14 cellular contexts compared by ENCODE assay signal in the genomic region with DNA sequence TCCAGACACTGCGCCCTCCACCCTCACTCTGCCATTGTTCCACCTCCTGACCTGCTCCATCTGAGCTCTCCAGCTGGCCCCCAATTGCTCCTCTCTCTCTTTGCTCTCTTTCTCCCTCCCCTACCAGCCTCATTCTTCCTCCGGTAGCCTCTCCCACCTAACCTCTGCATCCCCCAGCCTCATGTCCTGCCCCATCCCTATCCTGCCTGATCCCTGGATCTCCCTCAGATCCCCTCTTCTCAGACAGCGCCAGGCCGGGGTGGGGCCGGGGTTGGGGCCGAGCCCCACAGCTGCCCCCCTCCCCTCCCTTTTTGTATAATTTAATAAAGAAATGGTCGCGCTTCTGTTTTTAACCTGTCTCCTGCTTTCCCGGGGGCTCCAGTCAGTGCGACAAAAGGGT. TPM values are rescaled to one million over a fixed set of nuclear protein-coding genes. Genes with fewer than 3 reads are reported as not detected.
DNase-seq lines count a peak whose midpoint lies in the region; TF ChIP-seq lines count a peak whose summit lies in the region.
"Had no signal": no experiment of that assay in that cellular context is flagged by ENCODE, and none has a peak within 500 bp of the region (broad histone marks: within the 10 kb centered on the region; RNA-seq: fewer than 3 reads in every experiment).

No MANE protein-coding gene starts in this region.

- peak overlapping the region; percentile 84 for H3K27ac Mint-ChIP-seq in T-helper 1 cell treated with Interleukin-12 subunit alpha and Interleukin-12 subunit beta and Interleukin-4 antibody, amounts not matched to agents 30 μg/mL and 1 μg/mL, for 36 hours
- no peak overlapping the region for H3K27ac Mint-ChIP-seq in activated naive CD8-positive, alpha-beta T cell treated with anti-CD3 and anti-CD28 coated beads for 36 hours
- H3K27ac Mint-ChIP-seq: activated naive CD4-positive, alpha-beta T cell treated with anti-CD3 and anti-CD28 coated beads, Interleukin-2, amount 50 U/mL, for 24 hours had no signal

- H3K4me3 Mint-ChIP-seq in T-helper 1 cell treated with Interleukin-12 subunit alpha and Interleukin-12 subunit beta and Interleukin-4 antibody, amounts not matched to agents 30 μg/mL and 1 μg/mL, for 36 hours = no peak overlapping the region
- peak overlapping the region; percentile 12 for H3K4me3 Mint-ChIP-seq in activated naive CD8-positive, alpha-beta T cell treated with anti-CD3 and anti-CD28 coated beads for 36 hours
- H3K4me3 Mint-ChIP-seq: activated naive CD4-positive, alpha-beta T cell treated with anti-CD3 and anti-CD28 coated beads, Interleukin-2, amount 50 U/mL, for 24 hours had no signal

- H3K36me3 ChIP-seq in osteoblast (ENCODE audit: insufficient read depth, low read length) = peaks cover 15% of the 10 kb centered on the region

- peaks cover 13% of the 10 kb centered on the region for H3K4me1 ChIP-seq in osteoblast (ENCODE audit: insufficient read depth, low read length)

- H3K9me3 Mint-ChIP-seq in T-helper 1 cell treated with Interleukin-12 subunit alpha and Interleukin-12 subunit beta and Interleukin-4 antibody, amounts not matched to agents 30 μg/mL and 1 μg/mL, for 36 hours = no peaks in the 10 kb centered on the region
- H3K9me3 Mint-ChIP-seq in activated naive CD8-positive, alpha-beta T cell treated with anti-CD3 and anti-CD28 coated beads for 36 hours = no peaks in the 10 kb centered on the region
- H3K9me3 Mint-ChIP-seq: activated naive CD4-positive, alpha-beta T cell treated with anti-CD3 and anti-CD28 coated beads, Interleukin-2, amount 50 U/mL, for 24 hours had no signal

- H3K4me2 ChIP-seq in osteoblast (ENCODE audit: insufficient read depth, low read length) = no peak overlapping the region

- H3K79me2 ChIP-seq in osteoblast (ENCODE audit: insufficient read depth, low read length) = peaks cover 29% of the 10 kb centered on the region

- no peak overlapping the region for H2AFZ ChIP-seq in osteoblast (ENCODE audit: low read length)

- DNase-seq in T-helper 1 cell = no peak
- no peak for DNase-seq in activated naive CD8-positive, alpha-beta T cell treated with anti-CD3 and anti-CD28 coated beads for 36 hours
- peak; percentile 75 for DNase-seq in osteoblast (ENCODE audit: insufficient read length, low spot score, missing footprints)
- no peak for DNase-seq in ureter (ENCODE audit: low spot score)
- no peak for DNase-seq in cortex of kidney (lab: John Stamatoyannopoulos, UW)
- DNase-seq: activated CD4-positive, alpha-beta T cell treated with anti-CD3 and anti-CD28 coated beads for 4 hours; Calu3; NCI-H2107; thyroid gland had no signal

- no peaks in the 10 kb centered on the region for H3K9me3 ChIP-seq in osteoblast (ENCODE audit: low read depth, low read length)
- H3K9me3 ChIP-seq: thyroid gland had no signal

- peaks cover 52% of the 10 kb centered on the region for H3K4me1 Mint-ChIP-seq in T-helper 1 cell treated with Interleukin-12 subunit alpha and Interleukin-12 subunit beta and Interleukin-4 antibody, amounts not matched to agents 30 μg/mL and 1 μg/mL, for 36 hours (ENCODE audit: low read depth)
- peaks cover 59% of the 10 kb centered on the region for H3K4me1 Mint-ChIP-seq in activated naive CD8-positive, alpha-beta T cell treated with anti-CD3 and anti-CD28 coated beads for 36 hours

- no peaks in the 10 kb centered on the region for H3K27me3 ChIP-seq in osteoblast (ENCODE audit: insufficient read depth, low read length)
- H3K27me3 ChIP-seq: thyroid gland had no signal

- peaks cover 32% of the 10 kb centered on the region for H4K20me1 ChIP-seq in osteoblast (ENCODE audit: insufficient read depth, low read length)

- H3K36me3 Mint-ChIP-seq in T-helper 1 cell treated with Interleukin-12 subunit alpha and Interleukin-12 subunit beta and Interleukin-4 antibody, amounts not matched to agents 30 μg/mL and 1 μg/mL, for 36 hours (ENCODE audit: low read depth) = peaks cover 15% of the 10 kb centered on the region
- H3K36me3 Mint-ChIP-seq in activated naive CD8-positive, alpha-beta T cell treated with anti-CD3 and anti-CD28 coated beads for 36 hours = peaks cover 27% of the 10 kb centered on the region
- H3K36me3 Mint-ChIP-seq: activated naive CD4-positive, alpha-beta T cell treated with anti-CD3 and anti-CD28 coated beads, Interleukin-2, amount 50 U/mL, for 24 hours had no signal

- peaks cover under 1% of the 10 kb centered on the region for H3K27me3 Mint-ChIP-seq in T-helper 1 cell treated with Interleukin-12 subunit alpha and Interleukin-12 subunit beta and Interleukin-4 antibody, amounts not matched to agents 30 μg/mL and 1 μg/mL, for 36 hours (ENCODE audit: low read depth)
- H3K27me3 Mint-ChIP-seq in activated naive CD8-positive, alpha-beta T cell treated with anti-CD3 and anti-CD28 coated beads for 36 hours = peaks cover 63% of the 10 kb centered on the region

- no peak for TF ChIP-seq CTCF in osteoblast (IDR thresholded peaks at IDR 0.05; ENCODE audit: extremely low read depth, low read depth, low read length)

- H3K4me3 ChIP-seq in osteoblast (ENCODE audit: insufficient read depth, low read length) = no peak overlapping the region
- H3K4me3 ChIP-seq: thyroid gland had no signal

- H3K27ac ChIP-seq in osteoblast (ENCODE audit: low read depth, low read length) = no peak overlapping the region

RNA-seq across cellular contexts. Expression of a gene that starts 1.7 kb away (rescaled TPM):
- 10 to 100 TPM; 64.8 to 67.7 TPM for total RNA-seq in activated naive CD8-positive, alpha-beta T cell treated with anti-CD3 and anti-CD28 coated beads for 36 hours
- total RNA-seq in osteoblast (not detected in 2 replicates), ureter (2.3 TPM)
- total RNA-seq: A172, Calu3, myocyte, skeletal muscle tissue had no signal

RNA-seq across cellular contexts. Expression of a gene that starts 4.4 kb away (rescaled TPM):
- 10 to 100 TPM; 23.3 to 25.1 TPM for total RNA-seq in activated naive CD8-positive, alpha-beta T cell treated with anti-CD3 and anti-CD28 coated beads for 36 hours
- total RNA-seq in osteoblast (70.4 and 72.7 TPM in 2 replicates), ureter (288 TPM)

RNA-seq across cellular contexts. Expression of a gene that starts 17.7 kb away (rescaled TPM):
- total RNA-seq in activated naive CD8-positive, alpha-beta T cell treated with anti-CD3 and anti-CD28 coated beads for 36 hours = 100 to 1,000 TPM; 134 to 141 TPM
- total RNA-seq in osteoblast (118 and 138 TPM in 2 replicates), ureter (139 TPM)

RNA-seq across cellular contexts. Expression of a gene that starts 18.7 kb away (rescaled TPM):
- total RNA-seq in activated naive CD8-positive, alpha-beta T cell treated with anti-CD3 and anti-CD28 coated beads for 36 hours = 1 to 10 TPM; 2.2 to 2.5 TPM
- 10.9 and 15.0 TPM in 2 replicates for total RNA-seq in osteoblast
- total RNA-seq in ureter = 18.0 TPM
- total RNA-seq: A172, Calu3, myocyte had no signal

RNA-seq across cellular contexts. Expression of a gene that starts 46.8 kb away (rescaled TPM):
- total RNA-seq in activated naive CD8-positive, alpha-beta T cell treated with anti-CD3 and anti-CD28 coated beads for 36 hours = 10 to 100 TPM; 37.1 to 41.6 TPM
- total RNA-seq in osteoblast (91.9 and 98.8 TPM in 2 replicates), ureter (77.9 TPM)

Comparison
In these comparisons a context has a peak if more than half of its experiments do, and no peak if none do; other contexts are left out.
1. RNA of a gene that starts 1.7 kb away (total RNA-seq): 64.8 to 67.7 TPM in activated naive CD8-positive, alpha-beta T cell treated with anti-CD3 and anti-CD28 coated beads for 36 hours; 2.3 TPM in ureter (single experiment) and not detected in osteoblast; every median in the first group is over 10 times any median in the second.